In the genomic region with DNA sequence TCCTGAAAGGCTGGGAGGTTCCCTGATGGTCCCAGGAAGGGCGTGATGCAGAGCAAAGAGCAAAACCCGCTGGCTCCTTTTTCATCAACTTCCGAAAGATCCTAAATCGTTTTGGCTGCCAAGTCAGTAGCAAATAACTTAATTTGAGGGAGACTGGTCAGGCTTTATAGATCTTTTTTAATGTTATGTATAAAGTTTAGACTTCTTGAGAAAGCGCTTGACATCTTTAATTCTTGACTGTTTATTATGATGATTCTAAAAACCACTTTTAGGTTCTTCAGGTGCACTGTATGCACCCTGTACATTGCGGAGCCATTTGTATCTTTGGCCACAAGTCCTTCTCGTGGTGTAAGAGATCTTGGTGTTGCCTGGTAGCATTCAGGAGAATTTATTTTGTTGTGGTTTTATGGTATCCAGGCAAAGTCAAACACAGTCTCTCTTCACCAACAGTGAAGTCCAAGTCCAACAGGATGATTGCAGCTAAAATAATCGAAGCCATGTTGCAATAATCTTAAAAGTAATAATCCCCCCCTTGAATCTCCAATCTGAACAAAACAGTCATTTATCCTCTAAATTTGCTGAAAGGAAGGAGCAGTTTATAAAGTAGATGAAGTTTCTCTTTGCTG, we compare ENCODE assay signal across 9 cellular contexts. TPM values are rescaled to one million over a fixed set of nuclear protein-coding genes. Genes with fewer than 3 reads are reported as not detected.
DNase-seq lines count a peak whose midpoint lies in the region; ATAC-seq, FAIRE-seq and TF ChIP-seq lines count a peak whose summit lies in the region.
"Had no signal": no experiment of that assay in that cellular context is flagged by ENCODE, and none has a peak within 500 bp of the region (broad histone marks: within the 10 kb centered on the region; RNA-seq: fewer than 3 reads in every experiment).

No MANE protein-coding gene starts in this region.

- H3K27me3 ChIP-seq in NT2/D1 (ENCODE audit: insufficient read depth, insufficient read length), result peaks cover 49% of the 10 kb centered on the region
- H3K27me3 ChIP-seq in esophagus (ENCODE audit: control insufficient read depth in 1 of 2, insufficient read depth in 2 of 2, low read length in 2 of 2), result peaks cover 0 to 2% of the 10 kb centered on the region in 2 donors

- no peaks in the 10 kb centered on the region for H3K36me3 ChIP-seq in NT2/D1 (ENCODE audit: insufficient read depth, insufficient read length, low read length)
- H3K36me3 ChIP-seq in esophagus (ENCODE audit: control insufficient read depth in 2 of 2, insufficient read depth in 2 of 2, low read length in 1 of 2), result no peaks in the 10 kb centered on the region

- POLR2A ChIA-PET in AG04449 (lab: Yijun Ruan, JAX), result interaction anchor here (1.0 kb wide), 1 partner anchor 186 kb away, joined by 3 read pairs; no protein-coding TSS in a partner anchor

- WGBS in esophagus, 2 donors, result 39 to 49% methylated on average over 8 of the region's 8 CpGs

- peak overlapping the region; percentile 97 for H3K4me3 Mint-ChIP-seq in natural killer cell treated with Interleukin-12 subunit alpha and Interleukin-12 subunit beta and Interleukin-15 and Interleukin-18, amount 100 ng/mL, for 72 hours

- H3K27ac ChIP-seq in esophagus (ENCODE audit: low read depth in 2 of 2, low read length in 1 of 2), result no peak overlapping the region

- CTCF ChIA-PET in AG04449 (lab: Yijun Ruan, JAX), result no interaction called here

- H3K9ac ChIP-seq in NT2/D1 (ENCODE audit: insufficient read length, low read depth), result no peak overlapping the region

- peak overlapping the region; percentile 68 for H3K4me3 ChIP-seq in AG04449 (ENCODE audit: low read depth, low read length)
- H3K4me3 ChIP-seq in NT2/D1 (ENCODE audit: insufficient read length, low read depth), result peak overlapping the region; percentile 56
- H3K4me3 ChIP-seq in esophagus (ENCODE audit: low read depth in 1 of 2, low read length in 2 of 2), result peak overlapping the region; percentile 57 to 59

- DNase-seq in AG04449 (ENCODE audit: low read depth, low spot score), result no peak
- no peak for DNase-seq in NT2/D1 (ENCODE audit: low read depth, low spot score)
- DNase-seq in natural killer cell treated with Interleukin-12 subunit alpha and Interleukin-12 subunit beta and Interleukin-15 and Interleukin-18, amount 100 ng/mL, for 72 hours (ENCODE audit: low spot score), result no peak
- DNase-seq in frontal cortex (ENCODE audit: low spot score in 2 of 2), result no peak
- no peak for DNase-seq in SHP77 treated with DMSO at 0.1 percent for 48 hours (lab: John Stamatoyannopoulos, UW)
- no peak for DNase-seq in globus pallidus (ENCODE audit: low spot score)
- no peak for DNase-seq in glomerular visceral epithelial cell (ENCODE audit: extremely low spot score)
- DNase-seq: activated CD4-positive, CD25-positive, alpha-beta regulatory T cell had no signal

- H3K9me3 Mint-ChIP-seq in natural killer cell treated with Interleukin-12 subunit alpha and Interleukin-12 subunit beta and Interleukin-15 and Interleukin-18, amount 100 ng/mL, for 72 hours, result no peaks in the 10 kb centered on the region

- no peak for TF ChIP-seq CTCF in AG04449 (IDR thresholded peaks at IDR 0.05; ENCODE audit: insufficient read depth, low read length, missing control alignments)

- H3K36me3 Mint-ChIP-seq in natural killer cell treated with Interleukin-12 subunit alpha and Interleukin-12 subunit beta and Interleukin-15 and Interleukin-18, amount 100 ng/mL, for 72 hours, result no peaks in the 10 kb centered on the region

- peaks cover 6 to 8% of the 10 kb centered on the region in 2 donors for H3K27me3 Mint-ChIP-seq in natural killer cell treated with Interleukin-12 subunit alpha and Interleukin-12 subunit beta and Interleukin-15 and Interleukin-18, amount 100 ng/mL, for 72 hours

- peak overlapping the region; percentile 46 to 66 for H3K27ac Mint-ChIP-seq in natural killer cell treated with Interleukin-12 subunit alpha and Interleukin-12 subunit beta and Interleukin-15 and Interleukin-18, amount 100 ng/mL, for 72 hours

- H3K9me3 ChIP-seq in NT2/D1 (ENCODE audit: insufficient read depth, low read length), result no peaks in the 10 kb centered on the region
- no peaks in the 10 kb centered on the region for H3K9me3 ChIP-seq in esophagus (ENCODE audit: control insufficient read depth in 2 of 2, insufficient read depth in 1 of 2, low read depth in 1 of 2, low read length in 1 of 2)

- no peak for FAIRE-seq in frontal cortex (lab: Jason Lieb, UNC)

- ATAC-seq in natural killer cell treated with Interleukin-12 subunit alpha and Interleukin-12 subunit beta and Interleukin-15 and Interleukin-18, amount 100 ng/mL, for 72 hours, result no peak

- peaks cover 47 to 53% of the 10 kb centered on the region in 2 donors for H3K4me1 Mint-ChIP-seq in natural killer cell treated with Interleukin-12 subunit alpha and Interleukin-12 subunit beta and Interleukin-15 and Interleukin-18, amount 100 ng/mL, for 72 hours (ENCODE audit: low read depth in 2 of 2)

- H3K4me1 ChIP-seq in NT2/D1 (ENCODE audit: insufficient read depth, insufficient read length), result no peaks in the 10 kb centered on the region
- peaks cover 5 to 8% of the 10 kb centered on the region in 2 donors for H3K4me1 ChIP-seq in esophagus (ENCODE audit: control insufficient read depth in 2 of 2, insufficient read depth in 2 of 2, low read length in 1 of 2)

RNA-seq across cellular contexts. Expression of gene SYNE1, which starts 0.4 kb away (rescaled TPM):
- 1 to 10 TPM; 5.4 to 7.1 TPM for polyA plus RNA-seq in esophagus
- 10 to 100 TPM; 30.6 to 61.2 TPM for total RNA-seq in natural killer cell treated with Interleukin-12 subunit alpha and Interleukin-12 subunit beta and Interleukin-15 and Interleukin-18, amount 100 ng/mL, for 72 hours
- 137 TPM for total RNA-seq in frontal cortex
